ENCODE assay signal across 16 cellular contexts in the genomic region with DNA sequence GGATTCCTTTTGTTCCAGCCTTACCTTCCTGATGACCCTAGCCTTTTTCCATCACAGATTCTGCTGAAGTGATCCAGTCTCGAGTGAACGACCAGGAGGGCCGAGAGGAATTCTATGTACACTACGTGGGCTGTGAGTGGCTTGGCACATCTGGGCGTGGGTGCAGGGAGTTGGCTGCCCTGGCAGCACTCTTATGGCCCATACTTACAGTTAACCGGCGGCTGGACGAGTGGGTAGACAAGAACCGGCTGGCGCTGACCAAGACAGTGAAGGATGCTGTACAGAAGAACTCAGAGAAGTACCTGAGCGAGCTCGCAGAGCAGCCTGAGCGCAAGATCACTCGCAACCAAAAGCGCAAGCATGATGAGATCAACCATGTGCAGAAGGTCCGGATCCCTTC. TPM values are rescaled to one million over a fixed set of nuclear protein-coding genes. Genes with fewer than 3 reads are reported as not detected.
DNase-seq lines count a peak whose midpoint lies in the region; ATAC-seq and TF ChIP-seq lines count a peak whose summit lies in the region.
"Had no signal": no experiment of that assay in that cellular context is flagged by ENCODE, and none has a peak within 500 bp of the region (broad histone marks: within the 10 kb centered on the region; RNA-seq: fewer than 3 reads in every experiment).

No MANE protein-coding gene starts in this region.

- no peak overlapping the region for H3K4me3 ChIP-seq in BLaER1 treated with 17β-estradiol and CSF1 and Interleukin-3, amounts not matched to agents 10 nM and 100 nM
- H3K4me3 ChIP-seq in hepatocyte, result no peak overlapping the region
- no peak overlapping the region for H3K4me3 ChIP-seq in gastrocnemius medialis

- peaks cover 22 to 43% (median 27%) of the 10 kb centered on the region in 10 experiments for H3K4me1 ChIP-seq in BLaER1 treated with 17β-estradiol and CSF1 and Interleukin-3, amounts not matched to agents 10 nM and 100 nM
- H3K4me1 ChIP-seq in hepatocyte (ENCODE audit: insufficient read depth), result peaks cover 6% of the 10 kb centered on the region
- H3K4me1 ChIP-seq in gastrocnemius medialis, result peaks cover 19% of the 10 kb centered on the region in 2 donors

- POLR2A ChIA-PET in CD4-positive, alpha-beta T cell (lab: Charles Lee), result interaction anchor here (1.2 to 3.5 kb wide), 2 partner anchors 22 to 46 kb away, joined by 6 to 17 read pairs; partner anchors contain the start of genes ZNF646 and ZNF668

- H3K4me1 Mint-ChIP-seq in IgD-negative memory B cell, result peaks cover 9 to 13% (median 11%) of the 10 kb centered on the region in 3 donors
- H3K4me1 Mint-ChIP-seq in CD4-positive, alpha-beta T cell (ENCODE audit: low read depth), result peaks cover 17% of the 10 kb centered on the region
- H3K4me1 Mint-ChIP-seq in immature natural killer cell, result peaks cover 12 to 16% of the 10 kb centered on the region in 2 donors

- CTCF ChIA-PET in CD4-positive, alpha-beta T cell (lab: Charles Lee), result interaction anchor here (4.6 kb wide), 1 partner anchor 22 kb away, joined by 26 read pairs; no protein-coding TSS in a partner anchor

- H3K27me3 Mint-ChIP-seq in IgD-negative memory B cell (no peaks in the 10 kb centered on the region), immature natural killer cell (ENCODE audit: low read depth in 3 of 3) (peaks cover 2 to 7% (median 4%) of the 10 kb centered on the region in 3 donors)
- H3K27me3 Mint-ChIP-seq in CD4-positive, alpha-beta T cell, result no peaks in the 10 kb centered on the region

- TF ChIP-seq POLR2A in gastrocnemius medialis (IDR thresholded peaks at IDR 0.05), result no peak

- H3K79me2 ChIP-seq in hepatocyte, result peaks cover 29% of the 10 kb centered on the region

- peak overlapping the region in 1 of 4 donors; percentile 56 for H3K4me3 Mint-ChIP-seq in IgD-negative memory B cell
- H3K4me3 Mint-ChIP-seq in CD4-positive, alpha-beta T cell, result no peak overlapping the region
- no peak overlapping the region for H3K4me3 Mint-ChIP-seq in immature natural killer cell

- TF ChIP-seq CTCF in hepatocyte (IDR thresholded peaks at IDR 0.05; ENCODE audit: poor library complexity) (no peak), gastrocnemius medialis (IDR thresholded peaks at IDR 0.05 in 4 of 5, conservative IDR thresholded peaks at IDR 0.05 in 1 of 5) (no peak)
- TF ChIP-seq CTCF in CD4-positive, alpha-beta T cell (IDR thresholded peaks at IDR 0.05), result no peak

- no peaks in the 10 kb centered on the region for H3K9me3 ChIP-seq in BLaER1 treated with 17β-estradiol and CSF1 and Interleukin-3, amounts not matched to agents 10 nM and 100 nM (replicated peaks in 1 of 11)
- no peaks in the 10 kb centered on the region for H3K9me3 ChIP-seq in hepatocyte (ENCODE audit: low read depth)
- no peaks in the 10 kb centered on the region for H3K9me3 ChIP-seq in gastrocnemius medialis
- no peaks in the 10 kb centered on the region for H3K9me3 ChIP-seq in CD4-positive, alpha-beta T cell (ENCODE audit: control insufficient read depth, low read length)

- in situ Hi-C loops in gastrocnemius medialis (cut with MboI; ENCODE audit: low sequenced_read_pairs in 4 of 4), result no loop called here

- H3K9ac ChIP-seq in BLaER1 treated with 17β-estradiol and CSF1 and Interleukin-3, amounts not matched to agents 10 nM and 100 nM, result peak overlapping the region in 7 of 11 experiments; percentile 3 to 93 (median 13); a peak in 6 of 22 replicates

- H3K9me3 Mint-ChIP-seq in IgD-negative memory B cell (no peaks in the 10 kb centered on the region), immature natural killer cell (no peaks in the 10 kb centered on the region)
- H3K9me3 Mint-ChIP-seq in CD4-positive, alpha-beta T cell, result no peaks in the 10 kb centered on the region

- peak overlapping the region in 1 of 11 experiments; percentile 96; a peak in 1 of 22 replicates for H3K27ac ChIP-seq in BLaER1 treated with 17β-estradiol and CSF1 and Interleukin-3, amounts not matched to agents 10 nM and 100 nM
- H3K27ac ChIP-seq in hepatocyte (no peak overlapping the region), gastrocnemius medialis (peak overlapping the region; percentile 88 to 100 (median 96))
- no peak overlapping the region for H3K27ac ChIP-seq in CD4-positive, alpha-beta T cell (ENCODE audit: low read depth, low read length)

- peaks cover 53 to 66% (median 64%) of the 10 kb centered on the region in 11 experiments for H3K36me3 ChIP-seq in BLaER1 treated with 17β-estradiol and CSF1 and Interleukin-3, amounts not matched to agents 10 nM and 100 nM
- H3K36me3 ChIP-seq in hepatocyte (replicated peaks; ENCODE audit: insufficient read depth, low read depth) (no peaks in the 10 kb centered on the region), gastrocnemius medialis (peaks cover 0 to 61% of the 10 kb centered on the region in 2 donors)

- H4K20me1 ChIP-seq in BLaER1 treated with 17β-estradiol and CSF1 and Interleukin-3, amounts not matched to agents 10 nM and 100 nM, result peaks cover 0 to 29% (median 0%) of the 10 kb centered on the region in 11 experiments; a peak in 8 of 22 replicates
- H4K20me1 ChIP-seq in hepatocyte (ENCODE audit: insufficient read depth, poor library complexity, severe bottlenecking), result no peaks in the 10 kb centered on the region

- H3K27ac Mint-ChIP-seq in IgD-negative memory B cell (peak overlapping the region in 2 of 3 donors; percentile 50 to 70), immature natural killer cell (no peak overlapping the region)
- H3K27ac Mint-ChIP-seq in CD4-positive, alpha-beta T cell, result no peak overlapping the region

- DNase-seq in hepatocyte (ENCODE audit: low spot score) (peak; percentile 3), gastrocnemius medialis (no peak), pons (ENCODE audit: low spot score) (no peak), immature natural killer cell (no peak), NCI-H2196 treated with DMSO at 0.1 percent for 48 hours (lab: John Stamatoyannopoulos, UW; ENCODE audit: unreplicated experiment) (no peak)
- DNase-seq in CD4-positive, alpha-beta T cell, result no peak
- DNase-seq: DMS53, IMR-90, NCI-H2029, NCI-H2171 treated with DMSO at 0.1 percent for 48 hours, NCI-H774 had no signal

- H3K9me2 ChIP-seq in hepatocyte (replicated peaks; ENCODE audit: insufficient read depth), result no peaks in the 10 kb centered on the region

- ATAC-seq in gastrocnemius medialis, result no peak
- no peak for ATAC-seq in CD4-positive, alpha-beta T cell (ENCODE audit: poor library complexity)

- peak overlapping the region in 1 of 11 experiments; percentile 97; a peak in 1 of 22 replicates for H3K4me2 ChIP-seq in BLaER1 treated with 17β-estradiol and CSF1 and Interleukin-3, amounts not matched to agents 10 nM and 100 nM
- no peak overlapping the region for H3K4me2 ChIP-seq in hepatocyte

- H2AFZ ChIP-seq in hepatocyte, result no peak overlapping the region

- 98% methylated on average over 16 of the region's 16 CpGs for WGBS in hepatocyte (ENCODE audit: low lambda C conversion rate, missing lambda C conversion rate)

- intact Hi-C loops in gastrocnemius medialis (cut with DNase I; ENCODE audit: low total_unique reads), result no loop called here
- intact Hi-C loops in CD4-positive, alpha-beta T cell (cut with DNase I, micrococcal nuclease), result no loop called here

- H3K36me3 Mint-ChIP-seq in IgD-negative memory B cell, result peaks cover 1% of the 10 kb centered on the region
- peaks cover 62% of the 10 kb centered on the region for H3K36me3 Mint-ChIP-seq in CD4-positive, alpha-beta T cell (ENCODE audit: low read depth)
- peaks cover 5 to 25% (median 12%) of the 10 kb centered on the region in 3 donors for H3K36me3 Mint-ChIP-seq in immature natural killer cell

- H3K27me3 ChIP-seq in BLaER1 treated with 17β-estradiol and CSF1 and Interleukin-3, amounts not matched to agents 10 nM and 100 nM, result no peaks in the 10 kb centered on the region
- no peaks in the 10 kb centered on the region for H3K27me3 ChIP-seq in hepatocyte
- H3K27me3 ChIP-seq in gastrocnemius medialis, result no peaks in the 10 kb centered on the region
- H3K27me3 ChIP-seq in CD4-positive, alpha-beta T cell (ENCODE audit: control insufficient read depth, insufficient read depth, low read length), result no peaks in the 10 kb centered on the region

RNA-seq across cellular contexts. Expression of gene KAT8, which starts 2.7 kb away (rescaled TPM):
- 69.5 TPM for polyA plus RNA-seq in IgD-negative memory B cell
- total RNA-seq in hepatocyte, result 44.2 and 53.4 TPM in 2 replicates
- 33.9 and 34.8 TPM in 2 replicates for polyA plus RNA-seq in hepatocyte
- total RNA-seq in gastrocnemius medialis, result 100 to 1,000 TPM in 1 of 4 donors, 10 to 100 TPM in 3; 44.3 to 102 (median 54.3) TPM
- 100 to 1,000 TPM; 114 to 124 TPM for total RNA-seq in CD4-positive, alpha-beta T cell
- 10 to 100 TPM; 29.4 to 53.9 (median 32.6) TPM for polyA plus RNA-seq in immature natural killer cell

RNA-seq across cellular contexts. Expression of gene BCKDK, which starts 11.9 kb away (rescaled TPM):
- polyA plus RNA-seq in IgD-negative memory B cell (38.2 TPM), hepatocyte (62.1 and 75.2 TPM in 2 replicates), immature natural killer cell (10 to 100 TPM; 21.4 to 50.3 (median 30.1) TPM)
- total RNA-seq in hepatocyte (27.3 and 30.9 TPM in 2 replicates), gastrocnemius medialis (10 to 100 TPM; 24.7 to 68.9 (median 50.9) TPM)
- total RNA-seq in CD4-positive, alpha-beta T cell, result 1 to 10 TPM; 4.3 to 5.8 TPM

RNA-seq across cellular contexts. Expression of gene PRSS8, which starts 15.4 kb away (rescaled TPM):
- polyA plus RNA-seq in IgD-negative memory B cell (not detected), hepatocyte (297 and 320 TPM in 2 replicates), immature natural killer cell (not detected)
- total RNA-seq in hepatocyte (155 and 192 TPM in 2 replicates), gastrocnemius medialis (1 to 10 TPM in 1 of 4 donors, under 1 TPM in 1, not detected in 2; 0.24 to 1.2 TPM)
- total RNA-seq in CD4-positive, alpha-beta T cell, result not detected
- total RNA-seq: A673, IMR-90, NCI-H460, SK-MEL-5 had no signal
- polyA plus RNA-seq: IMR-90 had no signal

RNA-seq across cellular contexts. Expression of gene VKORC1, which starts 25.5 kb away (rescaled TPM):
- 90.7 TPM for polyA plus RNA-seq in IgD-negative memory B cell
- total RNA-seq in hepatocyte, result 105 and 128 TPM in 2 replicates
- 195 and 228 TPM in 2 replicates for polyA plus RNA-seq in hepatocyte
- total RNA-seq in gastrocnemius medialis, result 10 to 100 TPM; 20.1 to 35.9 (median 32.9) TPM
- 10 to 100 TPM; 19.0 to 19.2 TPM for total RNA-seq in CD4-positive, alpha-beta T cell
- polyA plus RNA-seq in immature natural killer cell, result 100 to 1,000 TPM; 114 to 164 (median 116) TPM

RNA-seq across cellular contexts. Expression of gene PRSS36, which starts 29.7 kb away (rescaled TPM):
- polyA plus RNA-seq in IgD-negative memory B cell (1.4 TPM), hepatocyte (1.4 and 2.1 TPM in 2 replicates), immature natural killer cell (1 to 10 TPM; 3.4 to 8.6 (median 6.9) TPM)
- total RNA-seq in hepatocyte (0.63 and 2.9 TPM in 2 replicates), gastrocnemius medialis (1 to 10 TPM in 3 of 4 donors, not detected in 1; 1.0 to 8.1 (median 3.7) TPM)
- under 1 TPM; 0.33 to 0.56 TPM for total RNA-seq in CD4-positive, alpha-beta T cell
- total RNA-seq: NCI-H460 had no signal

Comparison
In these comparisons a context has a peak if more than half of its experiments do, and no peak if none do; other contexts are left out.
1. H3K27ac ChIP-seq: peak in gastrocnemius medialis (4 of 4); none in hepatocyte (single experiment) and CD4-positive, alpha-beta T cell (single experiment).
2. H3K27ac Mint-ChIP-seq: peak in IgD-negative memory B cell (2 of 3); none in CD4-positive, alpha-beta T cell (single experiment) and immature natural killer cell (0 of 6).
3. RNA of gene PRSS8, which starts 15.4 kb away (total RNA-seq): 155 to 192 TPM in hepatocyte; 0.24 to 1.2 TPM in gastrocnemius medialis and not detected in CD4-positive, alpha-beta T cell; every median in the first group is over 10 times any median in the second.